12 cellular contexts compared by ENCODE assay signal in genomic region chr5:74935752-74936091, GRCh38.
A peak's percentile ranks its signal among the peaks of the same experiment; 100 is the strongest.
DNase-seq lines count a peak whose midpoint lies in the region; ATAC-seq and TF ChIP-seq lines count a peak whose summit lies in the region.
"Had no signal": no experiment of that assay in that cellular context is flagged by ENCODE, and none has a peak within 500 bp of the region (broad histone marks: within the 10 kb centered on the region; RNA-seq: fewer than 3 reads in every experiment).

No MANE protein-coding gene starts in this region.

- ATAC-seq in activated T-cell treated with anti-CD3 and anti-CD28 coated beads, Interleukin-2, amount 50 U/mL, for 72 hours (replicated peaks in 1 of 2): no peak
- no peak for ATAC-seq in GM21447 (IDR thresholded peaks at IDR 0.05; ENCODE audit: unreplicated experiment)

- DNase-seq in activated T-cell treated with anti-CD3 and anti-CD28 coated beads, Interleukin-2, amount 50 U/mL, for 72 hours: no peak
- DNase-seq in activated T-cell treated with anti-CD3 and anti-CD28 coated beads, Interleukin-2, amount 50 U/mL, for 1 hour: no peak
- peak; percentile 33 for DNase-seq in M059J (ENCODE audit: low read depth)
- DNase-seq in coronary artery (ENCODE audit: low spot score): no peak
- no peak for DNase-seq in cortex of kidney (lab: John Stamatoyannopoulos, UW)
- DNase-seq in SHP77 treated with DMSO at 0.1 percent for 48 hours (lab: John Stamatoyannopoulos, UW): no peak
- DNase-seq: activated B cell treated with CpG ODN at 0.5 μM for 24 hours, NCI-H1436, posterior cingulate gyrus, testis had no signal

- no peaks in the 10 kb centered on the region for H3K9me3 ChIP-seq in skeletal muscle tissue (ENCODE audit: control insufficient read depth in 3 of 3, low read length in 3 of 3)
- H3K9me3 ChIP-seq: testis had no signal

- H3K4me1 ChIP-seq in skeletal muscle tissue (ENCODE audit: control insufficient read depth in 3 of 3, insufficient read depth in 3 of 3, low read length in 3 of 3): no peaks in the 10 kb centered on the region
- H3K4me1 ChIP-seq: testis had no signal

- peaks cover 45% of the 10 kb centered on the region for H3K4me1 Mint-ChIP-seq in activated T-cell treated with anti-CD3 and anti-CD28 coated beads, Interleukin-2, amount 50 U/mL, for 72 hours (ENCODE audit: low read depth)
- H3K4me1 Mint-ChIP-seq: activated B cell treated with CpG ODN at 0.5 μM for 24 hours had no signal

- H3K27ac ChIP-seq in coronary artery (peak overlapping the region in 1 of 2 donors; percentile 28), skeletal muscle tissue (ENCODE audit: low read depth, low read length) (peak overlapping the region; percentile 23)
- H3K27ac ChIP-seq: testis had no signal

- peaks cover 0 to 3% of the 10 kb centered on the region in 2 donors for H3K36me3 Mint-ChIP-seq in activated T-cell treated with anti-CD3 and anti-CD28 coated beads, Interleukin-2, amount 50 U/mL, for 72 hours (ENCODE audit: insufficient read depth in 2 of 2)

- H3K4me3 ChIP-seq in coronary artery: peak overlapping the region; percentile 17
- no peak overlapping the region for H3K4me3 ChIP-seq in skeletal muscle tissue (ENCODE audit: low read length in 3 of 3)
- H3K4me3 ChIP-seq: testis had no signal

- TF ChIP-seq CTCF in coronary artery (IDR thresholded peaks at IDR 0.05): no peak

- no peak overlapping the region for H3K9ac ChIP-seq in skeletal muscle tissue (ENCODE audit: low read depth in 1 of 3, low read length in 3 of 3)

- H3K27ac Mint-ChIP-seq in activated T-cell treated with anti-CD3 and anti-CD28 coated beads, Interleukin-2, amount 50 U/mL, for 72 hours: peak overlapping the region; percentile 82
- H3K27ac Mint-ChIP-seq: activated B cell treated with CpG ODN at 0.5 μM for 24 hours had no signal

- H3K27me3 ChIP-seq in skeletal muscle tissue (ENCODE audit: control insufficient read depth in 3 of 3, insufficient read depth in 3 of 3, low read length in 3 of 3): peaks cover 0 to 3% (median 0%) of the 10 kb centered on the region in 3 donors
- H3K27me3 ChIP-seq: testis had no signal

- no peaks in the 10 kb centered on the region for H3K27me3 Mint-ChIP-seq in activated T-cell treated with anti-CD3 and anti-CD28 coated beads, Interleukin-2, amount 50 U/mL, for 72 hours (ENCODE audit: low read depth)

- peak overlapping the region; percentile 56 to 86 for H3K4me3 Mint-ChIP-seq in activated T-cell treated with anti-CD3 and anti-CD28 coated beads, Interleukin-2, amount 50 U/mL, for 72 hours
- H3K4me3 Mint-ChIP-seq: activated B cell treated with CpG ODN at 0.5 μM for 24 hours had no signal

- H3K36me3 ChIP-seq in skeletal muscle tissue (ENCODE audit: control insufficient read depth in 3 of 3, insufficient read depth in 3 of 3, low read length in 3 of 3): no peaks in the 10 kb centered on the region

- no peaks in the 10 kb centered on the region for H3K9me3 Mint-ChIP-seq in activated T-cell treated with anti-CD3 and anti-CD28 coated beads, Interleukin-2, amount 50 U/mL, for 72 hours
- H3K9me3 Mint-ChIP-seq: activated B cell treated with CpG ODN at 0.5 μM for 24 hours had no signal
